In the genomic region with DNA sequence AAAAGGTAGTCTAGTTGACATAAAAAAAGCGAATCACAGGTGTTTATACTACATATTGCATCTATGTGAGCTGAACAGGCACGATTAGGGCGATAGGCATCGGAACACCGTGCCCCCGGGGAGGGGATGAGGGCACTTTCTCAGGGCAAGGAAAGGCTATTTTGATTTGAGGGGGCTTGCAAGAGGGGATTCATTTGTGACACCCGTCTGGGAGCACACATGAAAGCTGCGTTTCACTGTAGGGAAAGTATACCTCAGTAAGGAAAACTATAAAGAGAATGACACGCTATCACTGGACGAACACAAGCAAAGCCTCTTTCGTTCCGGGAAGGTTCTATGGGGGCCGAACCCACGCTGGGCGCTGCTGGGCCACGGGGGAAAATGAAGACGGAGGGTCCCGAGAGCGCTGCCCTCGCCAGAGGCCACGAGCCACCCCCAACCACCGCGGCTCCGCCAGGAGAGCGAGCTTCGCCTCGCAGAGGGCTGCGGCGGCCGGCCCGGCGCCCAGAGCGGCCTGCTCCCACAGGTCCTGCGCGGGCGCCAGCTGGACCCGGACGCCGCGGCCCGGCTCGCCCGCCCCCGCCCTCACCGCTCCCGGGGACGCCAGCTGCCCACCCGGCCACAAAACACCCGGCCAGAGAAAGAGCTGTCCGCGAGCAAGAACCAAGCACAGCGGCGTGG, we compare ENCODE assay signal across 1 cellular context.
TF ChIP-seq lines count a peak whose summit lies in the region.

No MANE protein-coding gene starts in this region.

TF ChIP-seq in K562, 482 proteins besides CTCF, POLR2A, EP300 and RAD21 (continued from another document and continues in another):
- TF ChIP-seq, protein P1, sequence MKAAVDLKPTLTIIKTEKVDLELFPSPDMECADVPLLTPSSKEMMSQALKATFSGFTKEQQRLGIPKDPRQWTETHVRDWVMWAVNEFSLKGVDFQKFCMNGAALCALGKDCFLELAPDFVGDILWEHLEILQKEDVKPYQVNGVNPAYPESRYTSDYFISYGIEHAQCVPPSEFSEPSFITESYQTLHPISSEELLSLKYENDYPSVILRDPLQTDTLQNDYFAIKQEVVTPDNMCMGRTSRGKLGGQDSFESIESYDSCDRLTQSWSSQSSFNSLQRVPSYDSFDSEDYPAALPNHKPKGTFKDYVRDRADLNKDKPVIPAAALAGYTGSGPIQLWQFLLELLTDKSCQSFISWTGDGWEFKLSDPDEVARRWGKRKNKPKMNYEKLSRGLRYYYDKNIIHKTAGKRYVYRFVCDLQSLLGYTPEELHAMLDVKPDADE (conservative IDR thresholded peaks at IDR 0.05; ENCODE audit: control insufficient read depth, low read depth, low read length), result peak; percentile 52; the same call in 1 of the 2 replicates
- TF ChIP-seq, protein P2, sequence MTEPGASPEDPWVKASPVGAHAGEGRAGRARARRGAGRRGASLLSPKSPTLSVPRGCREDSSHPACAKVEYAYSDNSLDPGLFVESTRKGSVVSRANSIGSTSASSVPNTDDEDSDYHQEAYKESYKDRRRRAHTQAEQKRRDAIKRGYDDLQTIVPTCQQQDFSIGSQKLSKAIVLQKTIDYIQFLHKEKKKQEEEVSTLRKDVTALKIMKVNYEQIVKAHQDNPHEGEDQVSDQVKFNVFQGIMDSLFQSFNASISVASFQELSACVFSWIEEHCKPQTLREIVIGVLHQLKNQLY (CRISPR knock-in tag; conservative IDR thresholded peaks at IDR 0.05), result 0 out of 4 replicates have a peak, but pooled peaks of 1 of the 2 experiments have one; percentile 13
- TF ChIP-seq HDAC8 (tag; IDR thresholded peaks at IDR 0.05) (peak; percentile 64; the same call in 1 of the 2 replicates), BACH1 (tag; IDR thresholded peaks at IDR 0.05) (no peak), ZNF780A (CRISPR knock-in tag; IDR thresholded peaks at IDR 0.05) (no peak), CHD1 (IDR thresholded peaks at IDR 0.05; ENCODE audit: low read length) (peak; percentile 25), CAMTA2 (CRISPR knock-in tag; conservative IDR thresholded peaks at IDR 0.05) (0 out of 2 replicates have a peak, but pooled peaks have one; percentile 54), CC2D1A (IDR thresholded peaks at IDR 0.05) (no peak), RCOR1 (IDR thresholded peaks at IDR 0.05; ENCODE audit: borderline replicate concordance in 1 of 2, low read depth in 2 of 2, low read length in 2 of 2) (no peak), GTF2E2 (tag; IDR thresholded peaks at IDR 0.05) (0 out of 2 replicates have a peak, but pooled peaks have one; percentile 1), JUN (IDR thresholded peaks at IDR 0.05; ENCODE audit: borderline replicate concordance, low read depth, low read length) (no peak), JUN (CRISPR knock-in tag; IDR thresholded peaks at IDR 0.05; ENCODE audit: borderline replicate concordance) (0 out of 2 replicates have a peak, but pooled peaks have one; percentile 5), NONO (IDR thresholded peaks at IDR 0.05; ENCODE audit: low read depth in 2 of 2, low read length in 1 of 2) (peak in 1 of 2 experiments; percentile 69; a peak in 1 of 4 replicates), HCFC1 (IDR thresholded peaks at IDR 0.05; ENCODE audit: low read depth, low read length) (no peak), SMAD4 (CRISPR knock-in tag; conservative IDR thresholded peaks at IDR 0.05) (no peak), SIN3B (IDR thresholded peaks at IDR 0.05; ENCODE audit: low read depth) (0 out of 2 replicates have a peak, but pooled peaks have one; percentile 31), SRSF1 (IDR thresholded peaks at IDR 0.05; ENCODE audit: low read depth, low read length) (0 out of 2 replicates have a peak, but pooled peaks have one; percentile 44), RB1 (IDR thresholded peaks at IDR 0.05; ENCODE audit: low read depth) (peak; percentile 65; the same call in 1 of the 2 replicates), HNRNPK (IDR thresholded peaks at IDR 0.05; ENCODE audit: low read depth, low read length, poor library complexity, severe bottlenecking) (no peak), SMARCB1 (IDR thresholded peaks at IDR 0.05; ENCODE audit: insufficient read length, low read depth) (no peak), NFE2 (IDR thresholded peaks at IDR 0.05; ENCODE audit: low read depth) (no peak), ZNF583 (CRISPR knock-in tag; IDR thresholded peaks at IDR 0.05) (0 out of 2 replicates have a peak, but pooled peaks have one; percentile 34), ZSCAN32 (CRISPR knock-in tag; IDR thresholded peaks at IDR 0.05) (no peak), FIP1L1 (IDR thresholded peaks at IDR 0.05; ENCODE audit: low read depth, low read length, poor library complexity, severe bottlenecking) (no peak), MAFF (IDR thresholded peaks at IDR 0.05; ENCODE audit: low read length) (no peak), ZNF324 (CRISPR knock-in tag; IDR thresholded peaks at IDR 0.05) (no peak), SMARCE1 (IDR thresholded peaks at IDR 0.05) (0 out of 2 replicates have a peak, but pooled peaks have one; percentile 11), ZBTB7A (IDR thresholded peaks at IDR 0.05; ENCODE audit: borderline replicate concordance, control insufficient read depth, low read depth, low read length) (no peak; the same call in 1 of the 2 replicates), PHF21A (IDR thresholded peaks at IDR 0.05; ENCODE audit: borderline replicate concordance, low read depth) (no peak), ZKSCAN3 (CRISPR knock-in tag; IDR thresholded peaks at IDR 0.05) (no peak), DMBX1 (CRISPR knock-in tag; IDR thresholded peaks at IDR 0.05; ENCODE audit: borderline replicate concordance) (peak; percentile 20; the same call in 1 of the 2 replicates), ZNF584 (CRISPR knock-in tag; IDR thresholded peaks at IDR 0.05; ENCODE audit: low read depth) (no peak), GATAD2B (IDR thresholded peaks at IDR 0.05; ENCODE audit: borderline replicate concordance) (peak; percentile 35; the same call in 1 of the 2 replicates), DIDO1 (tag; IDR thresholded peaks at IDR 0.05; ENCODE audit: low read depth) (no peak), SIN3A (IDR thresholded peaks at IDR 0.05; ENCODE audit: borderline replicate concordance in 2 of 2, control insufficient read depth in 1 of 2, low read depth in 2 of 2, low read length in 2 of 2) (peak in 1 of 2 experiments; percentile 8; a peak in 1 of 4 replicates), MYBL2 (IDR thresholded peaks at IDR 0.05; ENCODE audit: low read depth) (no peak), MYBL2 (CRISPR knock-in tag; IDR thresholded peaks at IDR 0.05; ENCODE audit: borderline replicate concordance) (no peak)
- TF ChIP-seq, protein P3, sequence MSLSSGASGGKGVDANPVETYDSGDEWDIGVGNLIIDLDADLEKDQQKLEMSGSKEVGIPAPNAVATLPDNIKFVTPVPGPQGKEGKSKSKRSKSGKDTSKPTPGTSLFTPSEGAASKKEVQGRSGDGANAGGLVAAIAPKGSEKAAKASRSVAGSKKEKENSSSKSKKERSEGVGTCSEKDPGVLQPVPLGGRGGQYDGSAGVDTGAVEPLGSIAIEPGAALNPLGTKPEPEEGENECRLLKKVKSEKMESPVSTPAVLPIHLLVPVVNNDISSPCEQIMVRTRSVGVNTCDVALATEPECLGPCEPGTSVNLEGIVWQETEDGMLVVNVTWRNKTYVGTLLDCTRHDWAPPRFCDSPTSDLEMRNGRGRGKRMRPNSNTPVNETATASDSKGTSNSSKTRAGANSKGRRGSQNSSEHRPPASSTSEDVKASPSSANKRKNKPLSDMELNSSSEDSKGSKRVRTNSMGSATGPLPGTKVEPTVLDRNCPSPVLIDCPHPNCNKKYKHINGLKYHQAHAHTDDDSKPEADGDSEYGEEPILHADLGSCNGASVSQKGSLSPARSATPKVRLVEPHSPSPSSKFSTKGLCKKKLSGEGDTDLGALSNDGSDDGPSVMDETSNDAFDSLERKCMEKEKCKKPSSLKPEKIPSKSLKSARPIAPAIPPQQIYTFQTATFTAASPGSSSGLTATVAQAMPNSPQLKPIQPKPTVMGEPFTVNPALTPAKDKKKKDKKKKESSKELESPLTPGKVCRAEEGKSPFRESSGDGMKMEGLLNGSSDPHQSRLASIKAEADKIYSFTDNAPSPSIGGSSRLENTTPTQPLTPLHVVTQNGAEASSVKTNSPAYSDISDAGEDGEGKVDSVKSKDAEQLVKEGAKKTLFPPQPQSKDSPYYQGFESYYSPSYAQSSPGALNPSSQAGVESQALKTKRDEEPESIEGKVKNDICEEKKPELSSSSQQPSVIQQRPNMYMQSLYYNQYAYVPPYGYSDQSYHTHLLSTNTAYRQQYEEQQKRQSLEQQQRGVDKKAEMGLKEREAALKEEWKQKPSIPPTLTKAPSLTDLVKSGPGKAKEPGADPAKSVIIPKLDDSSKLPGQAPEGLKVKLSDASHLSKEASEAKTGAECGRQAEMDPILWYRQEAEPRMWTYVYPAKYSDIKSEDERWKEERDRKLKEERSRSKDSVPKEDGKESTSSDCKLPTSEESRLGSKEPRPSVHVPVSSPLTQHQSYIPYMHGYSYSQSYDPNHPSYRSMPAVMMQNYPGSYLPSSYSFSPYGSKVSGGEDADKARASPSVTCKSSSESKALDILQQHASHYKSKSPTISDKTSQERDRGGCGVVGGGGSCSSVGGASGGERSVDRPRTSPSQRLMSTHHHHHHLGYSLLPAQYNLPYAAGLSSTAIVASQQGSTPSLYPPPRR (CRISPR knock-in tag; IDR thresholded peaks at IDR 0.05; ENCODE audit: borderline replicate concordance), result no peak
- TF ChIP-seq, protein P4, sequence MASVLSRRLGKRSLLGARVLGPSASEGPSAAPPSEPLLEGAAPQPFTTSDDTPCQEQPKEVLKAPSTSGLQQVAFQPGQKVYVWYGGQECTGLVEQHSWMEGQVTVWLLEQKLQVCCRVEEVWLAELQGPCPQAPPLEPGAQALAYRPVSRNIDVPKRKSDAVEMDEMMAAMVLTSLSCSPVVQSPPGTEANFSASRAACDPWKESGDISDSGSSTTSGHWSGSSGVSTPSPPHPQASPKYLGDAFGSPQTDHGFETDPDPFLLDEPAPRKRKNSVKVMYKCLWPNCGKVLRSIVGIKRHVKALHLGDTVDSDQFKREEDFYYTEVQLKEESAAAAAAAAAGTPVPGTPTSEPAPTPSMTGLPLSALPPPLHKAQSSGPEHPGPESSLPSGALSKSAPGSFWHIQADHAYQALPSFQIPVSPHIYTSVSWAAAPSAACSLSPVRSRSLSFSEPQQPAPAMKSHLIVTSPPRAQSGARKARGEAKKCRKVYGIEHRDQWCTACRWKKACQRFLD (CRISPR knock-in tag; IDR thresholded peaks at IDR 0.05), result peak; percentile 30; the same call in 1 of the 2 replicates
- TF ChIP-seq, protein P5, sequence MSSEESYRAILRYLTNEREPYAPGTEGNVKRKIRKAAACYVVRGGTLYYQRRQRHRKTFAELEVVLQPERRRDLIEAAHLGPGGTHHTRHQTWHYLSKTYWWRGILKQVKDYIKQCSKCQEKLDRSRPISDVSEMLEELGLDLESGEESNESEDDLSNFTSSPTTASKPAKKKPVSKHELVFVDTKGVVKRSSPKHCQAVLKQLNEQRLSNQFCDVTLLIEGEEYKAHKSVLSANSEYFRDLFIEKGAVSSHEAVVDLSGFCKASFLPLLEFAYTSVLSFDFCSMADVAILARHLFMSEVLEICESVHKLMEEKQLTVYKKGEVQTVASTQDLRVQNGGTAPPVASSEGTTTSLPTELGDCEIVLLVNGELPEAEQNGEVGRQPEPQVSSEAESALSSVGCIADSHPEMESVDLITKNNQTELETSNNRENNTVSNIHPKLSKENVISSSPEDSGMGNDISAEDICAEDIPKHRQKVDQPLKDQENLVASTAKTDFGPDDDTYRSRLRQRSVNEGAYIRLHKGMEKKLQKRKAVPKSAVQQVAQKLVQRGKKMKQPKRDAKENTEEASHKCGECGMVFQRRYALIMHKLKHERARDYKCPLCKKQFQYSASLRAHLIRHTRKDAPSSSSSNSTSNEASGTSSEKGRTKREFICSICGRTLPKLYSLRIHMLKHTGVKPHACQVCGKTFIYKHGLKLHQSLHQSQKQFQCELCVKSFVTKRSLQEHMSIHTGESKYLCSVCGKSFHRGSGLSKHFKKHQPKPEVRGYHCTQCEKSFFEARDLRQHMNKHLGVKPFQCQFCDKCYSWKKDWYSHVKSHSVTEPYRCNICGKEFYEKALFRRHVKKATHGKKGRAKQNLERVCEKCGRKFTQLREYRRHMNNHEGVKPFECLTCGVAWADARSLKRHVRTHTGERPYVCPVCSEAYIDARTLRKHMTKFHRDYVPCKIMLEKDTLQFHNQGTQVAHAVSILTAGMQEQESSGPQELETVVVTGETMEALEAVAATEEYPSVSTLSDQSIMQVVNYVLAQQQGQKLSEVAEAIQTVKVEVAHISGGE (CRISPR knock-in tag; IDR thresholded peaks at IDR 0.05), result 0 out of 6 replicates have a peak, but pooled peaks of 1 of the 3 experiments have one; percentile 5
- TF ChIP-seq, protein P6, sequence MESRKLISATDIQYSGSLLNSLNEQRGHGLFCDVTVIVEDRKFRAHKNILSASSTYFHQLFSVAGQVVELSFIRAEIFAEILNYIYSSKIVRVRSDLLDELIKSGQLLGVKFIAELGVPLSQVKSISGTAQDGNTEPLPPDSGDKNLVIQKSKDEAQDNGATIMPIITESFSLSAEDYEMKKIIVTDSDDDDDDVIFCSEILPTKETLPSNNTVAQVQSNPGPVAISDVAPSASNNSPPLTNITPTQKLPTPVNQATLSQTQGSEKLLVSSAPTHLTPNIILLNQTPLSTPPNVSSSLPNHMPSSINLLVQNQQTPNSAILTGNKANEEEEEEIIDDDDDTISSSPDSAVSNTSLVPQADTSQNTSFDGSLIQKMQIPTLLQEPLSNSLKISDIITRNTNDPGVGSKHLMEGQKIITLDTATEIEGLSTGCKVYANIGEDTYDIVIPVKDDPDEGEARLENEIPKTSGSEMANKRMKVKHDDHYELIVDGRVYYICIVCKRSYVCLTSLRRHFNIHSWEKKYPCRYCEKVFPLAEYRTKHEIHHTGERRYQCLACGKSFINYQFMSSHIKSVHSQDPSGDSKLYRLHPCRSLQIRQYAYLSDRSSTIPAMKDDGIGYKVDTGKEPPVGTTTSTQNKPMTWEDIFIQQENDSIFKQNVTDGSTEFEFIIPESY (CRISPR knock-in tag; IDR thresholded peaks at IDR 0.05), result no peak
- TF ChIP-seq, protein P7, sequence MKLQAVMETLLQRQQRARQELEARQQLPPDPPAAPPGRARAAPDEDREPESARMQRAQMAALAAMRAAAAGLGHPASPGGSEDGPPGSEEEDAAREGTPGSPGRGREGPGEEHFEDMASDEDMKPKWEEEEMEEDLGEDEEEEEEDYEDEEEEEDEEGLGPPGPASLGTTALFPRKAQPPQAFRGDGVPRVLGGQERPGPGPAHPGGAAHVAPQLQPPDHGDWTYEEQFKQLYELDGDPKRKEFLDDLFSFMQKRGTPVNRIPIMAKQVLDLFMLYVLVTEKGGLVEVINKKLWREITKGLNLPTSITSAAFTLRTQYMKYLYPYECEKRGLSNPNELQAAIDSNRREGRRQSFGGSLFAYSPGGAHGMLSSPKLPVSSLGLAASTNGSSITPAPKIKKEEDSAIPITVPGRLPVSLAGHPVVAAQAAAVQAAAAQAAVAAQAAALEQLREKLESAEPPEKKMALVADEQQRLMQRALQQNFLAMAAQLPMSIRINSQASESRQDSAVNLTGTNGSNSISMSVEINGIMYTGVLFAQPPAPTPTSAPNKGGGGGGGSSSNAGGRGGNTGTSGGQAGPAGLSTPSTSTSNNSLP (IDR thresholded peaks at IDR 0.05; ENCODE audit: borderline replicate concordance, low read depth, low read length), result no peak
- TF ChIP-seq, protein P8, sequence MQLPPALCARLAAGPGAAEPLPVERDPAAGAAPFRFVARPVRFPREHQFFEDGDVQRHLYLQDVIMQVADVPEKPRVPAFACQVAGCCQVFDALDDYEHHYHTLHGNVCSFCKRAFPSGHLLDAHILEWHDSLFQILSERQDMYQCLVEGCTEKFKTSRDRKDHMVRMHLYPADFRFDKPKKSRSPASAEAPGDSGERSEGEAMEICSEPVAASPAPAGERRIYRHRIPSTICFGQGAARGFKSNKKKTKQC (CRISPR knock-in tag; IDR thresholded peaks at IDR 0.05), result 0 out of 2 replicates have a peak, but pooled peaks have one; percentile 12
